Comparison of ENCODE assay signal across 19 cellular contexts in genomic region chr4:24321151-24321550, GRCh38.
DNase-seq lines count a peak whose midpoint lies in the region; ATAC-seq, FAIRE-seq and TF ChIP-seq lines count a peak whose summit lies in the region.
"Had no signal": no experiment of that assay in that cellular context is flagged by ENCODE, and none has a peak within 500 bp of the region (broad histone marks: within the 10 kb centered on the region; RNA-seq: fewer than 3 reads in every experiment).

No MANE protein-coding gene starts in this region.

- H3K27ac ChIP-seq in iPS-20b (ENCODE audit: low read length) = no peak overlapping the region
- H3K27ac ChIP-seq: esophagus squamous epithelium, pancreas, tibial nerve had no signal

- H3K27ac Mint-ChIP-seq in activated CD4-positive, alpha-beta T cell treated with anti-CD3 and anti-CD28 coated beads for 36 hours = no peak overlapping the region
- H3K27ac Mint-ChIP-seq: activated CD4-positive, alpha-beta memory T cell treated with anti-CD3 and anti-CD28 coated beads for 36 hours had no signal

- no peak for FAIRE-seq in bronchial epithelial cell (lab: Jason Lieb, UNC)
- FAIRE-seq: A204.1, pancreas had no signal

- no peaks in the 10 kb centered on the region for H3K4me1 Mint-ChIP-seq in activated CD4-positive, alpha-beta T cell treated with anti-CD3 and anti-CD28 coated beads for 36 hours
- H3K4me1 Mint-ChIP-seq: central memory CD8-positive, alpha-beta T cell had no signal

- H3K9ac ChIP-seq in iPS-20b (ENCODE audit: low read depth, low read length) = no peak overlapping the region; the same call in 1 of the 2 replicates

- in situ Hi-C loops in GM13977 (cut with MboI; ENCODE audit: low pct_unique_long_range_greater_than_20kb, low sequenced_read_pairs, unreplicated experiment) = no loop called here

- H3K27me3 ChIP-seq in bronchial epithelial cell (ENCODE audit: control insufficient read depth, insufficient read depth, low read length) (no peaks in the 10 kb centered on the region), iPS-20b (ENCODE audit: insufficient read depth, low read length) (peaks cover 21% of the 10 kb centered on the region; the same call in 1 of the 2 replicates)
- H3K27me3 ChIP-seq: pancreas, tibial nerve had no signal

- H3K36me3 ChIP-seq in bronchial epithelial cell (ENCODE audit: control insufficient read depth, insufficient read depth, low read length) = no peaks in the 10 kb centered on the region
- H3K36me3 ChIP-seq in iPS-20b (ENCODE audit: insufficient read depth, low read depth, low read length) = no peaks in the 10 kb centered on the region
- H3K36me3 ChIP-seq: esophagus squamous epithelium, pancreas, tibial nerve had no signal

- DNase-seq in A172 (ENCODE audit: low spot score) (peak; percentile 85), HT1080 (ENCODE audit: low read depth) (peak; percentile 52), bronchial epithelial cell (ENCODE audit: low read depth) (peak; percentile 73), GM13977 (ENCODE audit: low spot score) (no peak), ureter (ENCODE audit: low spot score) (no peak), NCI-H345 treated with DMSO at 0.1 percent for 48 hours (lab: John Stamatoyannopoulos, UW; ENCODE audit: unreplicated experiment) (no peak)
- DNase-seq in activated CD4-positive, alpha-beta T cell treated with anti-CD3 and anti-CD28 coated beads for 36 hours = no peak
- DNase-seq: activated CD4-positive, alpha-beta memory T cell treated with anti-CD3 and anti-CD28 coated beads for 36 hours; activated effector memory CD4-positive, alpha-beta T cell treated with anti-CD3 and anti-CD28 coated beads, Interleukin-2, amount 50 U/mL, for 16 hours; Calu3; esophagus squamous epithelium; mammary epithelial cell; pancreas; SIG-M5; T1000 had no signal

- no peak overlapping the region for H3K4me3 Mint-ChIP-seq in activated CD4-positive, alpha-beta T cell treated with anti-CD3 and anti-CD28 coated beads for 36 hours
- H3K4me3 Mint-ChIP-seq: activated CD4-positive, alpha-beta memory T cell treated with anti-CD3 and anti-CD28 coated beads for 36 hours; central memory CD8-positive, alpha-beta T cell had no signal

- H3K9me3 ChIP-seq in iPS-20b (ENCODE audit: insufficient read depth, low read depth, low read length) = no peaks in the 10 kb centered on the region
- H3K9me3 ChIP-seq: esophagus squamous epithelium, pancreas, tibial nerve had no signal

- ATAC-seq in activated CD4-positive, alpha-beta T cell treated with anti-CD3 and anti-CD28 coated beads for 36 hours = no peak
- ATAC-seq: pancreas had no signal

- POLR2A ChIA-PET in activated CD4-positive, alpha-beta T cell treated with anti-CD3 and anti-CD28 coated beads for 36 hours (lab: Charles Lee) = no interaction called here

- CTCF ChIA-PET in activated CD4-positive, alpha-beta T cell treated with anti-CD3 and anti-CD28 coated beads for 36 hours (lab: Charles Lee) = no interaction called here

- H3K4me1 ChIP-seq in iPS-20b (ENCODE audit: insufficient read depth, low read length) = peaks cover 37% of the 10 kb centered on the region
- H3K4me1 ChIP-seq: pancreas, tibial nerve had no signal

- intact Hi-C loops in activated CD4-positive, alpha-beta T cell treated with anti-CD3 and anti-CD28 coated beads for 36 hours (cut with DNase I, micrococcal nuclease) = no loop called here

- TF ChIP-seq CTCF in bronchial epithelial cell (IDR thresholded peaks at IDR 0.05; ENCODE audit: insufficient read depth, low read length, severe bottlenecking) (no peak), GM13977 (IDR thresholded peaks at IDR 0.05; ENCODE audit: extremely low read depth, insufficient read depth, missing control alignments) (no peak)

- H3K4me3 ChIP-seq in bronchial epithelial cell (ENCODE audit: low read depth, low read length) = no peak overlapping the region
- peak overlapping the region; percentile 47; the same call in 1 of the 2 replicates for H3K4me3 ChIP-seq in iPS-20b (ENCODE audit: low read length)
- H3K4me3 ChIP-seq: esophagus squamous epithelium, pancreas, tibial nerve had no signal

- H3K9me3 Mint-ChIP-seq in activated CD4-positive, alpha-beta T cell treated with anti-CD3 and anti-CD28 coated beads for 36 hours (ENCODE audit: low read depth) = no peaks in the 10 kb centered on the region
- H3K9me3 Mint-ChIP-seq: activated CD4-positive, alpha-beta memory T cell treated with anti-CD3 and anti-CD28 coated beads for 36 hours had no signal

- no peaks in the 10 kb centered on the region for H3K36me3 Mint-ChIP-seq in activated CD4-positive, alpha-beta T cell treated with anti-CD3 and anti-CD28 coated beads for 36 hours (ENCODE audit: low read depth)
- H3K36me3 Mint-ChIP-seq: activated CD4-positive, alpha-beta memory T cell treated with anti-CD3 and anti-CD28 coated beads for 36 hours had no signal

- peaks cover 2% of the 10 kb centered on the region for H3K27me3 Mint-ChIP-seq in activated CD4-positive, alpha-beta T cell treated with anti-CD3 and anti-CD28 coated beads for 36 hours
- H3K27me3 Mint-ChIP-seq: central memory CD8-positive, alpha-beta T cell had no signal

Comparison
In these comparisons a context has a peak if more than half of its experiments do, and no peak if none do; other contexts are left out.
1. DNase-seq: peak in A172 (single experiment), HT1080 (single experiment) and bronchial epithelial cell (single experiment); none in GM13977 (single experiment), ureter (single experiment), NCI-H345 treated with DMSO at 0.1 percent for 48 hours (single experiment) and activated CD4-positive, alpha-beta T cell treated with anti-CD3 and anti-CD28 coated beads for 36 hours (single experiment).